Comparison of ENCODE assay signal across 1 cellular context in genomic region chr7:21426958-21427860, GRCh38.
TF ChIP-seq lines count a peak whose summit lies in the region.

No MANE protein-coding gene starts in this region.

TF ChIP-seq in HepG2, 621 proteins besides CTCF, POLR2A, EP300 and RAD21 (continued from another document):
- TF ChIP-seq ETS1 (CRISPR knock-in tag; IDR thresholded peaks at IDR 0.05): no peak
- TF ChIP-seq, protein P1, sequence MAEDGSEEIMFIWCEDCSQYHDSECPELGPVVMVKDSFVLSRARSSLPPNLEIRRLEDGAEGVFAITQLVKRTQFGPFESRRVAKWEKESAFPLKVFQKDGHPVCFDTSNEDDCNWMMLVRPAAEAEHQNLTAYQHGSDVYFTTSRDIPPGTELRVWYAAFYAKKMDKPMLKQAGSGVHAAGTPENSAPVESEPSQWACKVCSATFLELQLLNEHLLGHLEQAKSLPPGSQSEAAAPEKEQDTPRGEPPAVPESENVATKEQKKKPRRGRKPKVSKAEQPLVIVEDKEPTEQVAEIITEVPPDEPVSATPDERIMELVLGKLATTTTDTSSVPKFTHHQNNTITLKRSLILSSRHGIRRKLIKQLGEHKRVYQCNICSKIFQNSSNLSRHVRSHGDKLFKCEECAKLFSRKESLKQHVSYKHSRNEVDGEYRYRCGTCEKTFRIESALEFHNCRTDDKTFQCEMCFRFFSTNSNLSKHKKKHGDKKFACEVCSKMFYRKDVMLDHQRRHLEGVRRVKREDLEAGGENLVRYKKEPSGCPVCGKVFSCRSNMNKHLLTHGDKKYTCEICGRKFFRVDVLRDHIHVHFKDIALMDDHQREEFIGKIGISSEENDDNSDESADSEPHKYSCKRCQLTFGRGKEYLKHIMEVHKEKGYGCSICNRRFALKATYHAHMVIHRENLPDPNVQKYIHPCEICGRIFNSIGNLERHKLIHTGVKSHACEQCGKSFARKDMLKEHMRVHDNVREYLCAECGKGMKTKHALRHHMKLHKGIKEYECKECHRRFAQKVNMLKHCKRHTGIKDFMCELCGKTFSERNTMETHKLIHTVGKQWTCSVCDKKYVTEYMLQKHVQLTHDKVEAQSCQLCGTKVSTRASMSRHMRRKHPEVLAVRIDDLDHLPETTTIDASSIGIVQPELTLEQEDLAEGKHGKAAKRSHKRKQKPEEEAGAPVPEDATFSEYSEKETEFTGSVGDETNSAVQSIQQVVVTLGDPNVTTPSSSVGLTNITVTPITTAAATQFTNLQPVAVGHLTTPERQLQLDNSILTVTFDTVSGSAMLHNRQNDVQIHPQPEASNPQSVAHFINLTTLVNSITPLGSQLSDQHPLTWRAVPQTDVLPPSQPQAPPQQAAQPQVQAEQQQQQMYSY (CRISPR knock-in tag; IDR thresholded peaks at IDR 0.05): no peak
- peak; percentile 66; the same call in 1 of the 2 replicates for TF ChIP-seq NAIF1 (CRISPR knock-in tag; IDR thresholded peaks at IDR 0.05; ENCODE audit: borderline replicate concordance)
- TF ChIP-seq ZNF333 (CRISPR knock-in tag; IDR thresholded peaks at IDR 0.05; ENCODE audit: borderline replicate concordance): peak; percentile 46
- peak; percentile 35; the same call in 1 of the 2 replicates for TF ChIP-seq BRF2 (CRISPR knock-in tag; IDR thresholded peaks at IDR 0.05)
- no peak for TF ChIP-seq NFIB (CRISPR knock-in tag; IDR thresholded peaks at IDR 0.05; ENCODE audit: borderline replicate concordance)
- no peak for TF ChIP-seq ZNF280B (CRISPR knock-in tag; IDR thresholded peaks at IDR 0.05; ENCODE audit: borderline replicate concordance)
- TF ChIP-seq ZNF335 (CRISPR knock-in tag; IDR thresholded peaks at IDR 0.05): no peak
